ENCODE assay signal across 8 cellular contexts in the genomic region with DNA sequence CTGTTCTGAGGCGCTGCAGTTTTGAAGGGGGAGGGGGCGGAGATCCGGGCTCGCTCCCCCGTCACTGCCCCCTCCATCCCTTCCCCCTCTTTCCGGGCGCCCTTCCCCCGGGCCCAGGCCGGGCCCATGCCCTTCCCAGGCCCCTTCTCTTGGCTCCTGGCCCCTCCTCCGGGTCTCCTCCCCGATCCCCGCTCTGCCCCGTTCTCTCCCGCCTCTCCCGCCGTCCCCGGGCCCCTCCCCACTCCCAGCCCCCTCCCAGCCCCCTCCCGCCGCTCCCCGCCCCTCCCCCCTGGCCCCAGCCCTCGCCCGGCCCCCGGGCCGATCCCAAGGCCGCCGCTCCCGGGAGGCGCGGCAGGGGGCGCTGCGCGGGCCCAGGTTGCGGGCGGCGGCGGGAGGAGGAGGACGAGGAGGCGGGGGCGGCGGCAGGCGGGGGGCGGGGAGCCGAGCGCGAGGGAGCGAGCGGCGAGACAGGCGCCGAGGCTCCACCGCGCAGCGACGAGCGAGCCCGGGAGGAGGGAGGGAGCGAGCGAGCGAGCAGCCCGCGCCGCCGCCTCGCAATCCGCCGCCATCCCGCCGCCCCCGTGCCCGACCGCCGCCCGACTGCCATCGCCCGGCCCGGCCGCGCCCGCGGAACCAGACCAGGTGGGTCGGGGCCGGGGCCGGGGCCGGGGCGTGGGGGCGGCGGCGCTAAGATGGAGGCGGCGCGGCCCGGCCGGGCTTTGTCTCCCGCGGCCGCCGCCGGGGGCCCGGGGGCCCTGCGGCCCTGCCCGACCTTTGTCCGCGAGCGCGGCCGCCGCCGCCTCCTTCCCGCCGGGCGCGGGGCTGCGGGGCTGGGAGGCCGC. TPM values are rescaled to one million over a fixed set of nuclear protein-coding genes. Genes with fewer than 3 reads are reported as not detected.
DNase-seq lines count a peak whose midpoint lies in the region; ATAC-seq lines count a peak whose summit lies in the region.

A gene (plus strand): TSS at position 465 of the 842 bp plus-strand sequence. CDS start 36,059 bp downstream, outside the sequence.

- peaks cover 44 to 69% (median 61%) of the 10 kb centered on the region in 10 experiments for H3K4me1 ChIP-seq in BLaER1 treated with 17β-estradiol and CSF1 and Interleukin-3, amounts not matched to agents 10 nM and 100 nM
- peaks cover 28% of the 10 kb centered on the region for H3K4me1 ChIP-seq in mucosa of stomach (ENCODE audit: control insufficient read depth, insufficient read depth, low read length)

- H3K9me3 Mint-ChIP-seq in activated T-cell treated with anti-CD3 and anti-CD28 coated beads, Interleukin-2, amount 50 U/mL, for 4 hours: no peaks in the 10 kb centered on the region

- no peaks in the 10 kb centered on the region for H3K9me3 ChIP-seq in BLaER1 treated with 17β-estradiol and CSF1 and Interleukin-3, amounts not matched to agents 10 nM and 100 nM (replicated peaks in 1 of 11)
- no peaks in the 10 kb centered on the region for H3K9me3 ChIP-seq in mucosa of stomach (ENCODE audit: control insufficient read depth, low read length)

- peak within 1 kb of the TSS; percentile 90 to 99 (median 94) for H3K4me2 ChIP-seq in BLaER1 treated with 17β-estradiol and CSF1 and Interleukin-3, amounts not matched to agents 10 nM and 100 nM

- DNase-seq in HT-29 (ENCODE audit: low spot score) (peak; percentile 76), OCI-M1 (lab: John Stamatoyannopoulos, UW) (peak; percentile 93)
- peak; percentile 86 for DNase-seq in activated T-cell treated with anti-CD3 and anti-CD28 coated beads, Interleukin-2, amount 50 U/mL, for 4 hours
- DNase-seq in stimulated activated CD8-positive, alpha-beta memory T cell treated with anti-CD3 and anti-CD28 coated beads, Interleukin-7, amount 100 ng/mL, for 1 hour (ENCODE audit: low read depth in 2 of 2): peak; percentile 63 to 71

- no peaks in the 10 kb centered on the region for H3K27me3 ChIP-seq in BLaER1 treated with 17β-estradiol and CSF1 and Interleukin-3, amounts not matched to agents 10 nM and 100 nM
- no peaks in the 10 kb centered on the region for H3K27me3 ChIP-seq in mucosa of stomach (ENCODE audit: control insufficient read depth, insufficient read depth, low read length)

- H3K9ac ChIP-seq in BLaER1 treated with 17β-estradiol and CSF1 and Interleukin-3, amounts not matched to agents 10 nM and 100 nM: peak within 1 kb of the TSS; percentile 99 to 100 (median 100)
- peak within 1 kb of the TSS; percentile 89 for H3K9ac ChIP-seq in mucosa of stomach (ENCODE audit: low read length)

- peak within 1 kb of the TSS; percentile 88 to 96 (median 93) for H3K4me3 ChIP-seq in BLaER1 treated with 17β-estradiol and CSF1 and Interleukin-3, amounts not matched to agents 10 nM and 100 nM
- H3K4me3 ChIP-seq in mucosa of stomach (ENCODE audit: low read length): peak within 1 kb of the TSS; percentile 6

- H3K4me1 Mint-ChIP-seq in activated T-cell treated with anti-CD3 and anti-CD28 coated beads, Interleukin-2, amount 50 U/mL, for 4 hours (ENCODE audit: low read depth): peaks cover 47% of the 10 kb centered on the region

- H3K36me3 Mint-ChIP-seq in activated T-cell treated with anti-CD3 and anti-CD28 coated beads, Interleukin-2, amount 50 U/mL, for 4 hours (ENCODE audit: insufficient read depth): peaks cover 3% of the 10 kb centered on the region

- H3K27me3 Mint-ChIP-seq in activated T-cell treated with anti-CD3 and anti-CD28 coated beads, Interleukin-2, amount 50 U/mL, for 4 hours (ENCODE audit: low read depth): no peaks in the 10 kb centered on the region

- peaks cover 0 to 24% (median 10%) of the 10 kb centered on the region in 11 experiments; a peak in 11 of 22 replicates for H3K36me3 ChIP-seq in BLaER1 treated with 17β-estradiol and CSF1 and Interleukin-3, amounts not matched to agents 10 nM and 100 nM
- no peaks in the 10 kb centered on the region for H3K36me3 ChIP-seq in mucosa of stomach (ENCODE audit: control insufficient read depth, insufficient read depth, low read length)

- peaks cover 41 to 46% (median 44%) of the 10 kb centered on the region in 11 experiments for H4K20me1 ChIP-seq in BLaER1 treated with 17β-estradiol and CSF1 and Interleukin-3, amounts not matched to agents 10 nM and 100 nM

- H3K27ac ChIP-seq in BLaER1 treated with 17β-estradiol and CSF1 and Interleukin-3, amounts not matched to agents 10 nM and 100 nM: peak within 1 kb of the TSS; percentile 96 to 100 (median 100)

- ATAC-seq in GM19351 (IDR thresholded peaks at IDR 0.05; ENCODE audit: unreplicated experiment) (peak; percentile 46), esophagus mucosa (peak; percentile 73)
- ATAC-seq in activated T-cell treated with anti-CD3 and anti-CD28 coated beads, Interleukin-2, amount 50 U/mL, for 4 hours: peak; percentile 59 to 67

- peak within 1 kb of the TSS; percentile 91 for H3K4me3 Mint-ChIP-seq in activated T-cell treated with anti-CD3 and anti-CD28 coated beads, Interleukin-2, amount 50 U/mL, for 4 hours

RNA-seq across cellular contexts. Expression of the gene that starts here (rescaled TPM):
- 96.5 and 106 TPM in 2 replicates for total RNA-seq in HT-29 (2014; rRNA removed; shearing (Covaris generic))
- 100 to 1,000 TPM in 1 of 3 donors, 10 to 100 TPM in 2; 89.7 to 102 (median 92.2) TPM for total RNA-seq in activated T-cell treated with anti-CD3 and anti-CD28 coated beads, Interleukin-2, amount 50 U/mL, for 4 hours
- 82.9 TPM for total RNA-seq in esophagus mucosa

Comparison
In these comparisons a context has a peak if more than half of its experiments do, and no peak if none do; other contexts are left out.
1. Peak in every context shown above with its lines: DNase-seq, ATAC-seq, H3K4me3 ChIP-seq and H3K27ac ChIP-seq.